Comparison of ENCODE assay signal across 1 cellular context in the genomic region with DNA sequence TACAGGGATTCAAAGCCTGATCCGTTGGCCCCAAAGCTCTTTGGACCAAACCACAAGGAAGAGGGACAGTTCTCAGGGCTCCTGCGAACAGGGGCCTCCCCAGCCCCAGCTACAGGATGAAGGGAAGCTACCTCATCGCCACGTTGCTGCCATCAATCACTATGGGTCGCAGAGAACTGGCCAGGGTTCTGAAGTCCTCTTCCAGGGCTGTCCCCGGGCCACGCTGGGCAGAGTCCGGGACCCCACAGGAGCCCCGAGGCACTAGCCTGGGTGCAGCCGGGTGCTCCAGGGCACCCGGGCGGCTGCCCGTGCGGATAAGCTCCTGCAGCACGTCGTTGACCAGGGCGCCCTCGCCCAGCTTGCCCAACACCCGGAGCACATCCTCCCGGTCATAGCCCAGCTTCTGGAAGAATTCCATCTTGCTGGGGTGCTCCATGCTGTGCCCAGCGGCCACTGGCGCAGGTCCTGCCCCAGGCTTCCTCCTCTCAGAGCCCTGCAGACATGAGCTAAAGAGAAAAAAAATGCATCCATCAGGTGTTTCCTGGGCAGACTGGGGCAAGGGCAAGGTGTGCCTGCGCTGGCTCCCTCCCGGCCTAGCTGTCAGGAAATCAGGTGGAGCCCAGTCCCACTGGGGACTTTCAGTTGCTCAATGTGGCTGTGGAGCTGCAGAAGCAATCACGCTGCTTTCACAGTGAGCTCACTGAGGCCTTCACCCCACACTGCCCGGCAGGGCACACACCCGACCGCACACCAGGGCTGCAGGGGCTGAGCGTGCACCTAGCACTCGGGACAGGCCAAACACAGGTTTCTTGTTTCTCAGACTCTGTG.
TF ChIP-seq lines count a peak whose summit lies in the region.

No MANE protein-coding gene starts in this region.

TF ChIP-seq in K562, 482 proteins besides CTCF, POLR2A, EP300 and RAD21:
- TF ChIP-seq, protein P1, sequence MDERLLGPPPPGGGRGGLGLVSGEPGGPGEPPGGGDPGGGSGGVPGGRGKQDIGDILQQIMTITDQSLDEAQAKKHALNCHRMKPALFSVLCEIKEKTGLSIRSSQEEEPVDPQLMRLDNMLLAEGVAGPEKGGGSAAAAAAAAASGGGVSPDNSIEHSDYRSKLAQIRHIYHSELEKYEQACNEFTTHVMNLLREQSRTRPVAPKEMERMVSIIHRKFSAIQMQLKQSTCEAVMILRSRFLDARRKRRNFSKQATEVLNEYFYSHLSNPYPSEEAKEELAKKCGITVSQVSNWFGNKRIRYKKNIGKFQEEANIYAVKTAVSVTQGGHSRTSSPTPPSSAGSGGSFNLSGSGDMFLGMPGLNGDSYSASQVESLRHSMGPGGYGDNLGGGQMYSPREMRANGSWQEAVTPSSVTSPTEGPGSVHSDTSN (CRISPR knock-in tag; IDR thresholded peaks at IDR 0.05; ENCODE audit: low read depth): no peak
- TF ChIP-seq, protein P1 (tag; conservative IDR thresholded peaks at IDR 0.05; ENCODE audit: low read depth): peak; percentile 50
- TF ChIP-seq MEIS2 (IDR thresholded peaks at IDR 0.05; ENCODE audit: partially characterized antibody) (peak; percentile 44), EHMT2 (IDR thresholded peaks at IDR 0.05) (peak; percentile 74), NUFIP1 (IDR thresholded peaks at IDR 0.05; ENCODE audit: partially characterized antibody) (no peak)
- TF ChIP-seq, protein P2, sequence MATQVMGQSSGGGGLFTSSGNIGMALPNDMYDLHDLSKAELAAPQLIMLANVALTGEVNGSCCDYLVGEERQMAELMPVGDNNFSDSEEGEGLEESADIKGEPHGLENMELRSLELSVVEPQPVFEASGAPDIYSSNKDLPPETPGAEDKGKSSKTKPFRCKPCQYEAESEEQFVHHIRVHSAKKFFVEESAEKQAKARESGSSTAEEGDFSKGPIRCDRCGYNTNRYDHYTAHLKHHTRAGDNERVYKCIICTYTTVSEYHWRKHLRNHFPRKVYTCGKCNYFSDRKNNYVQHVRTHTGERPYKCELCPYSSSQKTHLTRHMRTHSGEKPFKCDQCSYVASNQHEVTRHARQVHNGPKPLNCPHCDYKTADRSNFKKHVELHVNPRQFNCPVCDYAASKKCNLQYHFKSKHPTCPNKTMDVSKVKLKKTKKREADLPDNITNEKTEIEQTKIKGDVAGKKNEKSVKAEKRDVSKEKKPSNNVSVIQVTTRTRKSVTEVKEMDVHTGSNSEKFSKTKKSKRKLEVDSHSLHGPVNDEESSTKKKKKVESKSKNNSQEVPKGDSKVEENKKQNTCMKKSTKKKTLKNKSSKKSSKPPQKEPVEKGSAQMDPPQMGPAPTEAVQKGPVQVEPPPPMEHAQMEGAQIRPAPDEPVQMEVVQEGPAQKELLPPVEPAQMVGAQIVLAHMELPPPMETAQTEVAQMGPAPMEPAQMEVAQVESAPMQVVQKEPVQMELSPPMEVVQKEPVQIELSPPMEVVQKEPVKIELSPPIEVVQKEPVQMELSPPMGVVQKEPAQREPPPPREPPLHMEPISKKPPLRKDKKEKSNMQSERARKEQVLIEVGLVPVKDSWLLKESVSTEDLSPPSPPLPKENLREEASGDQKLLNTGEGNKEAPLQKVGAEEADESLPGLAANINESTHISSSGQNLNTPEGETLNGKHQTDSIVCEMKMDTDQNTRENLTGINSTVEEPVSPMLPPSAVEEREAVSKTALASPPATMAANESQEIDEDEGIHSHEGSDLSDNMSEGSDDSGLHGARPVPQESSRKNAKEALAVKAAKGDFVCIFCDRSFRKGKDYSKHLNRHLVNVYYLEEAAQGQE (CRISPR knock-in tag; IDR thresholded peaks at IDR 0.05; ENCODE audit: low read depth): 0 out of 2 replicates have a peak, but pooled peaks have one; percentile 54
- TF ChIP-seq, protein P3, sequence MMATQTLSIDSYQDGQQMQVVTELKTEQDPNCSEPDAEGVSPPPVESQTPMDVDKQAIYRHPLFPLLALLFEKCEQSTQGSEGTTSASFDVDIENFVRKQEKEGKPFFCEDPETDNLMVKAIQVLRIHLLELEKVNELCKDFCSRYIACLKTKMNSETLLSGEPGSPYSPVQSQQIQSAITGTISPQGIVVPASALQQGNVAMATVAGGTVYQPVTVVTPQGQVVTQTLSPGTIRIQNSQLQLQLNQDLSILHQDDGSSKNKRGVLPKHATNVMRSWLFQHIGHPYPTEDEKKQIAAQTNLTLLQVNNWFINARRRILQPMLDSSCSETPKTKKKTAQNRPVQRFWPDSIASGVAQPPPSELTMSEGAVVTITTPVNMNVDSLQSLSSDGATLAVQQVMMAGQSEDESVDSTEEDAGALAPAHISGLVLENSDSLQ (IDR thresholded peaks at IDR 0.05): peak; percentile 7; the same call in 1 of the 2 replicates
- TF ChIP-seq, protein P4, sequence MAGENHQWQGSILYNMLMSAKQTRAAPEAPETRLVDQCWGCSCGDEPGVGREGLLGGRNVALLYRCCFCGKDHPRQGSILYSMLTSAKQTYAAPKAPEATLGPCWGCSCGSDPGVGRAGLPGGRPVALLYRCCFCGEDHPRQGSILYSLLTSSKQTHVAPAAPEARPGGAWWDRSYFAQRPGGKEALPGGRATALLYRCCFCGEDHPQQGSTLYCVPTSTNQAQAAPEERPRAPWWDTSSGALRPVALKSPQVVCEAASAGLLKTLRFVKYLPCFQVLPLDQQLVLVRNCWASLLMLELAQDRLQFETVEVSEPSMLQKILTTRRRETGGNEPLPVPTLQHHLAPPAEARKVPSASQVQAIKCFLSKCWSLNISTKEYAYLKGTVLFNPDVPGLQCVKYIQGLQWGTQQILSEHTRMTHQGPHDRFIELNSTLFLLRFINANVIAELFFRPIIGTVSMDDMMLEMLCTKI (IDR thresholded peaks at IDR 0.05; ENCODE audit: partially characterized antibody): no peak
- TF ChIP-seq, protein P5, sequence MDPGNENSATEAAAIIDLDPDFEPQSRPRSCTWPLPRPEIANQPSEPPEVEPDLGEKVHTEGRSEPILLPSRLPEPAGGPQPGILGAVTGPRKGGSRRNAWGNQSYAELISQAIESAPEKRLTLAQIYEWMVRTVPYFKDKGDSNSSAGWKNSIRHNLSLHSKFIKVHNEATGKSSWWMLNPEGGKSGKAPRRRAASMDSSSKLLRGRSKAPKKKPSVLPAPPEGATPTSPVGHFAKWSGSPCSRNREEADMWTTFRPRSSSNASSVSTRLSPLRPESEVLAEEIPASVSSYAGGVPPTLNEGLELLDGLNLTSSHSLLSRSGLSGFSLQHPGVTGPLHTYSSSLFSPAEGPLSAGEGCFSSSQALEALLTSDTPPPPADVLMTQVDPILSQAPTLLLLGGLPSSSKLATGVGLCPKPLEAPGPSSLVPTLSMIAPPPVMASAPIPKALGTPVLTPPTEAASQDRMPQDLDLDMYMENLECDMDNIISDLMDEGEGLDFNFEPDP (CRISPR knock-in tag; IDR thresholded peaks at IDR 0.05): no peak
